Comparison of ENCODE assay signal across 8 cellular contexts in the genomic region with DNA sequence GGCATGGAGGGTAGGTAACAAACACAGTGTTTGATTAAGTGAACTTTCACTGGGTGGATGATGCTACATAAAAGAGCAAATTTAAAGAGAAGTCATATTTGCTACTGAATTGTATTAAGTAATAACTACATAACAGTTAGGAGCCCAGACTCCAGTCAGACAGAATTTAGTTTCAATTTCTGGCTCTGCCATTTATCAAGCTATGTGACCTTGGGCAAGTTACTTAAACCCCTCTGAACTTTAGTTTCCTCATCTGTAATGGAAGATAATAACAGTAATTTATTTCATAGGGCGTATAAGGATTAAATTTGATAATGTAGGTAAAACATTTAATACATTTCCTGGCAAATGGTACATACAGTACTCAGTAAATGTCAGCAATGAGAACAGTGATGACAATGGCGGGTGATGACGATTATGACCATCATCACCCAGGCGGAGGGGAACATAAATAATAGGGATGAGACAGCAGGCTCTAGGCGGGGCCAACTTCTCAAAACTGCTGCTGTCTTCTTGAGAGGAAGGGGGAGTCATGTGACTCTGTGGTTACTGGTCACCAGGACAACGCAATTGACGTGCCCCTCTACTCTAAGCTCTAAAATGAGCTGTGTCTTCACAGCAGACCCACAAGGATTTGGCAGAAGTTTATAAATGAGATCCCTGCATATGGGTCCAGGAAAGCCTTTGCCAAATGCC. TPM values are rescaled to one million over a fixed set of nuclear protein-coding genes. Genes with fewer than 3 reads are reported as not detected.
DNase-seq lines count a peak whose midpoint lies in the region; ATAC-seq and TF ChIP-seq lines count a peak whose summit lies in the region.

No MANE protein-coding gene starts in this region.

- WGBS in liver, result 72% methylated on average over 7 of the region's 7 CpGs

- no peak overlapping the region for H3K9ac ChIP-seq in liver (ENCODE audit: low read depth in 1 of 2, low read length in 2 of 2)

- no peak for TF ChIP-seq CTCF in liver (IDR thresholded peaks at IDR 0.05; ENCODE audit: low read depth, low read length, missing input control)

- H3K27ac ChIP-seq in liver (ENCODE audit: low read depth in 1 of 2, low read length in 2 of 2), result peak overlapping the region in 1 of 2 donors; percentile 35

- TF ChIP-seq RAD21 in liver (IDR thresholded peaks at IDR 0.05), result no peak

- DNase-seq in NCI-H524 (lab: John Stamatoyannopoulos, UW), result peak; percentile 18 to 56
- DNase-seq in NCI-H524 treated with DMSO at 0.1 percent for 48 hours (lab: John Stamatoyannopoulos, UW), result no peak
- DNase-seq in T follicular helper cell (ENCODE audit: low read depth), result peak; percentile 24
- peak; percentile 64 for DNase-seq in amniotic stem cell (lab: John Stamatoyannopoulos, UW)
- peak; percentile 48 to 64 for DNase-seq in stimulated activated CD8-positive, alpha-beta memory T cell treated with anti-CD3 and anti-CD28 coated beads, Interleukin-7, amount 100 ng/mL, for 4 hours (ENCODE audit: low read depth in 2 of 2)

- no peak overlapping the region for H3K4me3 ChIP-seq in liver (ENCODE audit: low read depth in 1 of 3, low read length in 3 of 3)

- no peaks in the 10 kb centered on the region for H3K36me3 ChIP-seq in liver (ENCODE audit: control insufficient read depth in 4 of 4, insufficient read depth in 3 of 4, low read depth in 1 of 4, low read length in 3 of 4)

- no peaks in the 10 kb centered on the region for H3K9me3 ChIP-seq in liver (ENCODE audit: control insufficient read depth in 4 of 4, low read length in 3 of 4)

- ATAC-seq in HG03108 (IDR thresholded peaks at IDR 0.05; ENCODE audit: unreplicated experiment) (peak; percentile 86), HG02623 (IDR thresholded peaks at IDR 0.05; ENCODE audit: unreplicated experiment) (no peak)

- H3K4me1 ChIP-seq in liver (ENCODE audit: control insufficient read depth in 4 of 4, insufficient read depth in 4 of 4, low read length in 3 of 4), result peaks cover 0 to 11% (median 4%) of the 10 kb centered on the region in 4 donors

- H3K27me3 ChIP-seq in liver (ENCODE audit: control insufficient read depth in 4 of 4, insufficient read depth in 4 of 4, low read length in 3 of 4), result no peaks in the 10 kb centered on the region

TF ChIP-seq in liver, 16 proteins besides CTCF, POLR2A, EP300 and RAD21:
- TF ChIP-seq SP1 (IDR thresholded peaks at IDR 0.05), result peak; percentile 35
- no peak for TF ChIP-seq HNF4A (conservative IDR thresholded peaks at IDR 0.05)
- TF ChIP-seq NR2F2 (IDR thresholded peaks at IDR 0.05), result peak; percentile 68

RNA-seq across cellular contexts. Expression of a gene that starts 15.6 kb away (rescaled TPM):
- 10 to 100 TPM in 1 of 2 donors, 1 to 10 TPM in 1; 3.8 to 12.6 TPM for total RNA-seq in liver
- polyA plus RNA-seq in liver, result 1 to 10 TPM; 4.2 to 6.4 TPM
